10 cellular contexts compared by ENCODE assay signal in the genomic region with DNA sequence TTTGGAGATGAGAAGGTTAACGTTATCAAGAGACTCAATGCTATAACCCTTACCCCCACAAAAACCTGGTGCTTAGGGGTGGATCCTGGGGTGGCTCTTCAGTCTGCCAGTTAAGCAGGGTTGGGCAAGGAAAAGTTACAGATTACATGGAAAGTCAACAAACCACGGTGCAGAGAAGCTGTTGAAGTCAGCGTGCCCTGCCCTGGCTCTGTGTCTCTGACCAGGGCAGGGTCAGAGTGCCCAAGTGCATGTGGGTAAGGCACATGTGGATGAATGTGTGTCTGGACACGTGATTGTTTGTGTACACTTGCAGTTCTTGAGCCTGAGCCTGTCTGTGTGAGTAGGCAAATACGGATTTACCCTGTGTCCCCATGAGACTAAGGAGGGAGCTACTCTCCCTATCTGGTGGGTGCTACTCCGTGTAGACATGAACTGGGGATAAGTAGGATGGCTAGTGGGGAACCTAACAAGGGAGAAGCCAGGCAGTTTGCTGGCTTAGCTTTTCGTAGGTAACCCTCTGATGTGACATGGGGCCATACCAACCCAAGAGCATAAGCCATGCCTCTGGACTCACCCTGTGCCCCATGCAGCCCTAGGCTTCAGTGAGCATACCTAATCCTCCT. TPM values are rescaled to one million over a fixed set of nuclear protein-coding genes. Genes with fewer than 3 reads are reported as not detected.
DNase-seq lines count a peak whose midpoint lies in the region; ATAC-seq and TF ChIP-seq lines count a peak whose summit lies in the region.
"Had no signal": no experiment of that assay in that cellular context is flagged by ENCODE, and none has a peak within 500 bp of the region (broad histone marks: within the 10 kb centered on the region; RNA-seq: fewer than 3 reads in every experiment).

No MANE protein-coding gene starts in this region.

- DNase-seq in SIG-M5 treated with dmso at 0.1 percent for 504 hours (lab: John Stamatoyannopoulos, UW; ENCODE audit: unreplicated experiment), result peak; percentile 3
- DNase-seq in SIG-M5 (lab: John Stamatoyannopoulos, UW), result no peak
- no peak for DNase-seq in ascending aorta (ENCODE audit: low spot score in 2 of 2)
- DNase-seq in left lung, result peak in 1 of 2 donors; percentile 83
- DNase-seq in tibial artery, result peak in 1 of 2 donors; percentile 88
- no peak for DNase-seq in activated T-cell treated with anti-CD3 and anti-CD28 coated beads, Interleukin-2, amount 50 U/mL, for 72 hours
- DNase-seq in SKM-1 (lab: John Stamatoyannopoulos, UW; ENCODE audit: unreplicated experiment), result no peak
- DNase-seq: 8988T, glutamatergic neuron had no signal

- no peak for TF ChIP-seq CTCF in ascending aorta (IDR thresholded peaks at IDR 0.05)
- no peak for TF ChIP-seq CTCF in left lung (IDR thresholded peaks at IDR 0.05)
- no peak for TF ChIP-seq CTCF in tibial artery (IDR thresholded peaks at IDR 0.05)

- intact Hi-C loops in ascending aorta (cut with DNase I), result no loop called here
- intact Hi-C loops in left lung (cut with DNase I), result no loop called here
- intact Hi-C loops in tibial artery (cut with DNase I; ENCODE audit: low total_unique reads), result no loop called here

- H3K9me3 Mint-ChIP-seq in activated T-cell treated with anti-CD3 and anti-CD28 coated beads, Interleukin-2, amount 50 U/mL, for 72 hours, result no peaks in the 10 kb centered on the region

- H3K4me1 Mint-ChIP-seq in activated T-cell treated with anti-CD3 and anti-CD28 coated beads, Interleukin-2, amount 50 U/mL, for 72 hours (ENCODE audit: low read depth), result peaks cover 58% of the 10 kb centered on the region

- H3K27me3 Mint-ChIP-seq in activated T-cell treated with anti-CD3 and anti-CD28 coated beads, Interleukin-2, amount 50 U/mL, for 72 hours (ENCODE audit: low read depth), result no peaks in the 10 kb centered on the region

- H3K27me3 ChIP-seq in ascending aorta (no peaks in the 10 kb centered on the region), left lung (peaks cover 0 to 7% of the 10 kb centered on the region in 2 donors), tibial artery (no peaks in the 10 kb centered on the region)

- no peak overlapping the region for H3K4me3 Mint-ChIP-seq in activated T-cell treated with anti-CD3 and anti-CD28 coated beads, Interleukin-2, amount 50 U/mL, for 72 hours

- H3K4me1 ChIP-seq in ascending aorta (peaks cover 35 to 57% of the 10 kb centered on the region in 2 donors), left lung (peaks cover 66 to 89% of the 10 kb centered on the region in 2 donors), tibial artery (peaks cover 0 to 94% (median 77%) of the 10 kb centered on the region in 4 donors)

- ATAC-seq in left lung, result peak; percentile 70
- no peak for ATAC-seq in GM19397 (IDR thresholded peaks at IDR 0.05; ENCODE audit: unreplicated experiment)
- ATAC-seq in activated T-cell treated with anti-CD3 and anti-CD28 coated beads, Interleukin-2, amount 50 U/mL, for 72 hours (replicated peaks in 1 of 2), result no peak

- H3K36me3 ChIP-seq in ascending aorta (peaks cover 4 to 10% of the 10 kb centered on the region in 2 donors), left lung (peaks cover 0 to 16% of the 10 kb centered on the region in 2 donors), tibial artery (peaks cover 0 to 13% (median 12%) of the 10 kb centered on the region in 3 donors)

- H3K27ac ChIP-seq in ascending aorta (peak overlapping the region; percentile 65 to 76), left lung (peak overlapping the region; percentile 72 to 78), tibial artery (peak overlapping the region; percentile 80 to 94)

- H3K9me3 ChIP-seq in ascending aorta, result no peaks in the 10 kb centered on the region
- H3K9me3 ChIP-seq in left lung, result no peaks in the 10 kb centered on the region
- no peaks in the 10 kb centered on the region for H3K9me3 ChIP-seq in tibial artery

- H3K27ac Mint-ChIP-seq in activated T-cell treated with anti-CD3 and anti-CD28 coated beads, Interleukin-2, amount 50 U/mL, for 72 hours, result no peak overlapping the region

- H3K36me3 Mint-ChIP-seq in activated T-cell treated with anti-CD3 and anti-CD28 coated beads, Interleukin-2, amount 50 U/mL, for 72 hours (ENCODE audit: insufficient read depth in 2 of 2), result peaks cover 3% of the 10 kb centered on the region in 2 donors

- no peak overlapping the region for H3K4me3 ChIP-seq in ascending aorta
- H3K4me3 ChIP-seq in left lung, result peak overlapping the region in 1 of 2 donors; percentile 67
- H3K4me3 ChIP-seq in tibial artery, result no peak overlapping the region

RNA-seq across cellular contexts. Expression of gene IGFBP4, which starts 5.5 kb away (rescaled TPM):
- 1,295 TPM for total RNA-seq in ascending aorta
- total RNA-seq in left lung, result 100 to 1,000 TPM; 333 to 407 TPM
- total RNA-seq in activated T-cell treated with anti-CD3 and anti-CD28 coated beads, Interleukin-2, amount 50 U/mL, for 72 hours, result 10 to 100 TPM; 47.1 to 58.4 TPM

RNA-seq across cellular contexts. Expression of gene TOP2A, which starts 31.1 kb away (rescaled TPM):
- total RNA-seq in ascending aorta, result 0.11 TPM
- 10 to 100 TPM; 18.1 to 40.0 TPM for total RNA-seq in left lung
- total RNA-seq in activated T-cell treated with anti-CD3 and anti-CD28 coated beads, Interleukin-2, amount 50 U/mL, for 72 hours, result 100 to 1,000 TPM; 324 to 425 TPM

RNA-seq across cellular contexts. Expression of gene TNS4, which starts 52.7 kb away (rescaled TPM):
- total RNA-seq in ascending aorta (not detected), left lung (1 to 10 TPM in 1 of 2 donors, under 1 TPM in 1; 0.23 to 1.6 TPM)
- total RNA-seq in activated T-cell treated with anti-CD3 and anti-CD28 coated beads, Interleukin-2, amount 50 U/mL, for 72 hours, result 10 to 100 TPM in 1 of 2 donors, 1 to 10 TPM in 1; 9.9 to 10.6 TPM

Comparison
In these comparisons a context has a peak if more than half of its experiments do, and no peak if none do; other contexts are left out.
1. RNA of gene IGFBP4, which starts 5.5 kb away (total RNA-seq): 1,295 TPM in ascending aorta (single experiment) and 333 to 407 TPM in left lung; 47.1 to 58.4 TPM in activated T-cell treated with anti-CD3 and anti-CD28 coated beads, Interleukin-2, amount 50 U/mL, for 72 hours; every median in the first group is over 4 times any median in the second.
2. RNA of gene TOP2A, which starts 31.1 kb away (total RNA-seq): 324 to 425 TPM in activated T-cell treated with anti-CD3 and anti-CD28 coated beads, Interleukin-2, amount 50 U/mL, for 72 hours and 18.1 to 40.0 TPM in left lung; 0.11 TPM in ascending aorta (single experiment); every median in the first group is over 10 times any median in the second.
3. Peak in every context shown above with its lines, with median percentiles within 50 percentile points of each other: H3K27ac ChIP-seq.